In the genomic region with DNA sequence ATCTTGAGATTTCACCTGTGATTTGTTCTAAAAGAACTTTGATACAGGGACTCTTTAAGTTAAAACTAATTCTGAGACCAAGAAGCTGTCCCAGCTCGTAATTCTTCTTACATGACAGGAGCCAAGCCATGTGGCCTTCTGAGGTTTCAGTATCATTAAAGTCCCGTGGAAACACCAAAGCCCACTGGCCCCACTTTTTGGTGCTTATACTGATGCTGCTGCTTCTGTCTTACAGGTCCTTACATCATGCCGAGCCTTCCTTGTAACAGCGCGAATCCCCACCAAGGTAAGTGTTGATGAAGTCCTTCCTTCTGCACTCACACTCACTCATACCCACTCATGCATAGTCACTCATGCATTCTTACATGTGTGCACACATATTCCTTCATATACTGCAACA, we compare ENCODE assay signal across 27 cellular contexts.
"Had no signal": no experiment of that assay in that cellular context is flagged by ENCODE, and none has a peak within 500 bp of the region (broad histone marks: within the 10 kb centered on the region; RNA-seq: fewer than 3 reads in every experiment).

No MANE protein-coding gene starts in this region.

- H3K4me1 ChIP-seq: foreskin keratinocyte had no signal

- FAIRE-seq: endothelial cell of umbilical vein, kidney, urothelium cell line had no signal

- H3K9me3 Mint-ChIP-seq: stimulated activated effector memory CD8-positive, alpha-beta T cell treated with anti-CD3 and anti-CD28 coated beads, Interleukin-12 subunit alpha, Interleukin-12 subunit beta, amount 100 ng/mL, for 72 hours had no signal

- H3K36me3 Mint-ChIP-seq: stimulated activated effector memory CD8-positive, alpha-beta T cell treated with anti-CD3 and anti-CD28 coated beads, Interleukin-12 subunit alpha, Interleukin-12 subunit beta, amount 100 ng/mL, for 72 hours; type B pancreatic cell had no signal

- H3K9me3 ChIP-seq: esophagus muscularis mucosa, prostate gland, sigmoid colon, stomach, thyroid gland had no signal

- H3K27me3 Mint-ChIP-seq: type B pancreatic cell had no signal

- DNase-seq: dermis blood vessel endothelial cell; effector memory CD4-positive, alpha-beta T cell; foreskin keratinocyte; glutamatergic neuron; heart right ventricle; hippocampal formation; kidney; mesenchymal stem cell; midbrain; naive thymus-derived CD4-positive, alpha-beta T cell; nucleus accumbens; right cardiac atrium; sigmoid colon; stimulated activated CD4-positive, alpha-beta T cell treated with anti-CD3 and anti-CD28 coated beads, Interleukin-2, amount 100 ng/mL, for 24 hours; stimulated activated CD4-positive, alpha-beta T cell treated with anti-CD3 and anti-CD28 coated beads, Interleukin-4, amount 100 ng/mL, for 24 hours; stimulated activated naive CD4-positive, alpha-beta T cell treated with Interleukin-2 at 50 U/mL for 16 hours; stomach; thyroid gland had no signal

- H3K36me3 ChIP-seq: esophagus muscularis mucosa, gastroesophageal sphincter, prostate gland, sigmoid colon, stomach, thyroid gland had no signal

- H3K27ac ChIP-seq: coronary artery, esophagus muscularis mucosa, foreskin keratinocyte, gastroesophageal sphincter, heart right ventricle, prostate gland, sigmoid colon, stomach, thyroid gland had no signal

- H3K27me3 ChIP-seq: esophagus muscularis mucosa, foreskin keratinocyte, gastroesophageal sphincter, heart right ventricle, sigmoid colon, stomach, thyroid gland had no signal

- H3K4me3 Mint-ChIP-seq: naive thymus-derived CD4-positive, alpha-beta T cell; nephron; stimulated activated effector memory CD8-positive, alpha-beta T cell treated with anti-CD3 and anti-CD28 coated beads, Interleukin-12 subunit alpha, Interleukin-12 subunit beta, amount 100 ng/mL, for 72 hours; type B pancreatic cell had no signal

- H3K4me3 ChIP-seq: coronary artery, esophagus muscularis mucosa, gastroesophageal sphincter, heart right ventricle, prostate gland, sigmoid colon, stomach, thyroid gland had no signal

- H3K27ac Mint-ChIP-seq: stimulated activated effector memory CD8-positive, alpha-beta T cell treated with anti-CD3 and anti-CD28 coated beads, Interleukin-12 subunit alpha, Interleukin-12 subunit beta, amount 100 ng/mL, for 72 hours; type B pancreatic cell had no signal

- H3K4me1 Mint-ChIP-seq: stimulated activated effector memory CD8-positive, alpha-beta T cell treated with anti-CD3 and anti-CD28 coated beads, Interleukin-12 subunit alpha, Interleukin-12 subunit beta, amount 100 ng/mL, for 72 hours had no signal
